ENCODE assay signal across 9 cellular contexts in the genomic region with DNA sequence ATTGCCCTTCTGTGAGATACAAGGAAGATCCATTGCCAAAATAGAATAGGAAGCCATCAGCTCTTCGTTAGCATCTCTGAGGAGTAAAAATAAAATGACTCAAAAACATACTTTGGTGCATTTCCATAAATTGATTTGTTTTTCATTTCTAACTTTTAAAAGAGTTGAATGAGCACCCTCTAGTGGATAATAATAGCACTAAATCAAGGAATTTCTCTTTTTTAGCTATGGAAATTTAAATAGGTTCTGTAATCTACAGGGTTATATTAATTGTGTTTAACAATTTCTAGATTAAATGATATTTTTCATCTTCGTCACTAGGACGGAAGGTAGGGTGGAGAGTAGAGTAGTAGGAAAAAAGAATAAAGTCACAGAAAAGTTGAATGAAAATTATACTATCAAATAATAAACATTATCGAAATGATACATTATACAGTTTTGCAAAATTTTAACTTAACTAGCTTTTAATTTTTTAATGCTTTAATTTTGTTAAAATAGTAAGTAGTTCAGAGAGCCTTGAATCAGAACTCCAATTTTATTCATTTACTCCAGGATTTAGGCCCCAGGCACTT. TPM values are rescaled to one million over a fixed set of nuclear protein-coding genes. Genes with fewer than 3 reads are reported as not detected.
A peak's percentile ranks its signal among the peaks of the same experiment; 100 is the strongest.
DNase-seq lines count a peak whose midpoint lies in the region; ATAC-seq and TF ChIP-seq lines count a peak whose summit lies in the region.
"Had no signal": no experiment of that assay in that cellular context is flagged by ENCODE, and none has a peak within 500 bp of the region (broad histone marks: within the 10 kb centered on the region; RNA-seq: fewer than 3 reads in every experiment).

No MANE protein-coding gene starts in this region.

- POLR2A ChIA-PET in GM10248 (lab: Yijun Ruan, JAX), result no interaction called here

- WGBS in transverse colon (ENCODE audit: low coverage in 1 of 2), 2 donors, result 45 to 53% methylated on average over 4 of the region's 4 CpGs

- TF ChIP-seq CTCF in GM10248 (IDR thresholded peaks at IDR 0.05; ENCODE audit: control extremely low read depth, extremely low read depth, low read depth, missing control alignments) (peak; percentile 45), transverse colon (IDR thresholded peaks at IDR 0.05) (peak; percentile 42 to 69 (median 56))

- DNase-seq in GM10248 (ENCODE audit: extremely low spot score) (no peak), foreskin melanocyte (peak; percentile 20), transverse colon (no peak), nucleus accumbens (lab: John Stamatoyannopoulos, UW) (no peak), glomerular visceral epithelial cell (ENCODE audit: extremely low spot score) (no peak)

- no peak for TF ChIP-seq POLR2A in transverse colon (IDR thresholded peaks at IDR 0.05)

- H3K27me3 ChIP-seq in ACC112 (ENCODE audit: insufficient read depth, low read length) (no peaks in the 10 kb centered on the region), transverse colon (no peaks in the 10 kb centered on the region)

- H3K4me3 ChIP-seq in ACC112 (ENCODE audit: low read depth, low read length) (no peak overlapping the region), transverse colon (no peak overlapping the region)

- ATAC-seq in SK-N-SH treated with all-trans-retinoic acid at 6 μM for 48 hours, result peak; percentile 22; the same call in 1 of the 3 replicates
- ATAC-seq in HG03135 (IDR thresholded peaks at IDR 0.05; ENCODE audit: unreplicated experiment), result no peak

- CTCF ChIA-PET in GM10248 (lab: Yijun Ruan, JAX), result interaction anchor here (0.7 to 3.7 kb wide), 22 partner anchors 9 to 96 kb away, joined by 3 to 45 read pairs (median 5); a partner anchor contains a TSS

- H2AFZ ChIP-seq in ACC112 (ENCODE audit: low read length, unreplicated experiment), result peak overlapping the region; percentile 66

- no peak for TF ChIP-seq EP300 in transverse colon (IDR thresholded peaks at IDR 0.05; ENCODE audit: low read depth)

- in situ Hi-C loops in transverse colon (cut with MboI; ENCODE audit: low pct_ligation_motif_present in 1 of 4, low pct_unique_long_range_greater_than_20kb in 1 of 4, low sequenced_read_pairs in 3 of 4), result loop anchor here in 1 of 4 donors (10.0 kb wide), 1 partner anchor 95 kb away; a partner anchor contains a TSS

- H3K9me3 ChIP-seq in transverse colon, result no peaks in the 10 kb centered on the region

- H3K27ac ChIP-seq in ACC112 (ENCODE audit: low read depth, low read length) (no peak overlapping the region), transverse colon (no peak overlapping the region)
- H3K27ac ChIP-seq: epithelial cell of prostate had no signal

- intact Hi-C loops in transverse colon (cut with DNase I; ENCODE audit: low total_unique reads), result loop anchor here (5.0 kb wide), 1 partner anchor 67 kb away; no protein-coding TSS in a partner anchor

- H3K4me1 ChIP-seq in ACC112 (ENCODE audit: control insufficient read depth, insufficient read depth, low read length, unreplicated experiment) (peaks cover 20% of the 10 kb centered on the region), transverse colon (peaks cover 1 to 38% (median 13%) of the 10 kb centered on the region in 4 donors)

- H3K79me2 ChIP-seq in ACC112 (ENCODE audit: control insufficient read depth, insufficient read depth, low read length, unreplicated experiment), result peaks cover 7% of the 10 kb centered on the region

- peaks cover 17% of the 10 kb centered on the region for H3K36me3 ChIP-seq in ACC112 (ENCODE audit: insufficient read depth, low read length)
- H3K36me3 ChIP-seq in transverse colon, result no peaks in the 10 kb centered on the region

TF ChIP-seq in SK-N-SH treated with all-trans-retinoic acid at 6 μM for 48 hours, 23 proteins besides CTCF, POLR2A, EP300 and RAD21:
- no peak for TF ChIP-seq ZFP3 (CRISPR knock-in tag; IDR thresholded peaks at IDR 0.05)
- TF ChIP-seq OSR1 (CRISPR knock-in tag; IDR thresholded peaks at IDR 0.05), result no peak
- TF ChIP-seq PPARA (CRISPR knock-in tag; IDR thresholded peaks at IDR 0.05; ENCODE audit: borderline replicate concordance), result no peak
- TF ChIP-seq, protein P1, sequence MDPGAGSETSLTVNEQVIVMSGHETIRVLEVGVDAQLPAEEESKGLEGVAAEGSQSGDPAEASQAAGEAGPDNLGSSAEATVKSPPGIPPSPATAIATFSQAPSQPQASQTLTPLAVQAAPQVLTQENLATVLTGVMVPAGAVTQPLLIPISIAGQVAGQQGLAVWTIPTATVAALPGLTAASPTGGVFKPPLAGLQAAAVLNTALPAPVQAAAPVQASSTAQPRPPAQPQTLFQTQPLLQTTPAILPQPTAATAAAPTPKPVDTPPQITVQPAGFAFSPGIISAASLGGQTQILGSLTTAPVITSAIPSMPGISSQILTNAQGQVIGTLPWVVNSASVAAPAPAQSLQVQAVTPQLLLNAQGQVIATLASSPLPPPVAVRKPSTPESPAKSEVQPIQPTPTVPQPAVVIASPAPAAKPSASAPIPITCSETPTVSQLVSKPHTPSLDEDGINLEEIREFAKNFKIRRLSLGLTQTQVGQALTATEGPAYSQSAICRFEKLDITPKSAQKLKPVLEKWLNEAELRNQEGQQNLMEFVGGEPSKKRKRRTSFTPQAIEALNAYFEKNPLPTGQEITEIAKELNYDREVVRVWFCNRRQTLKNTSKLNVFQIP (CRISPR knock-in tag; IDR thresholded peaks at IDR 0.05; ENCODE audit: borderline replicate concordance, low read depth), result no peak
- TF ChIP-seq ZNF565 (CRISPR knock-in tag; conservative IDR thresholded peaks at IDR 0.05; ENCODE audit: low read depth), result no peak
- TF ChIP-seq ZNF70 (CRISPR knock-in tag; IDR thresholded peaks at IDR 0.05), result no peak
- TF ChIP-seq ZC3H10 (CRISPR knock-in tag; IDR thresholded peaks at IDR 0.05), result no peak
- TF ChIP-seq ARNTL (CRISPR knock-in tag; IDR thresholded peaks at IDR 0.05; ENCODE audit: borderline replicate concordance, low read depth), result no peak
- no peak for TF ChIP-seq GLIS3 (CRISPR knock-in tag; IDR thresholded peaks at IDR 0.05)
TF ChIP-seq in SK-N-SH treated with all-trans-retinoic acid at 6 μM for 48 hours: peak in this region for 0.

RNA-seq across cellular contexts. Expression of a gene that starts 6.5 kb away (rescaled TPM):
- 10 to 100 TPM; 10.3 to 27.9 (median 19.0) TPM for total RNA-seq in transverse colon

RNA-seq across cellular contexts. Expression of a gene that starts 6.6 kb away (rescaled TPM):
- total RNA-seq in transverse colon, result 10 to 100 TPM in 1 of 4 donors, 1 to 10 TPM in 3; 6.0 to 16.7 (median 6.6) TPM

RNA-seq across cellular contexts. Expression of a gene that starts 40.9 kb away (rescaled TPM):
- total RNA-seq in transverse colon, result 10 to 100 TPM in 2 of 4 donors, 1 to 10 TPM in 2; 4.9 to 23.5 (median 11.7) TPM
